Comparison of ENCODE assay signal across 3 cellular contexts in genomic region chr16:57892447-57893096, GRCh38.
TF ChIP-seq lines count a peak whose summit lies in the region.

No MANE protein-coding gene starts in this region.

TF ChIP-seq in K562, 482 proteins besides CTCF, POLR2A, EP300 and RAD21 (continues in another document):
- TF ChIP-seq UBTF (IDR thresholded peaks at IDR 0.05; ENCODE audit: borderline replicate concordance in 1 of 2, low read depth in 2 of 2, low read length in 2 of 2) (no peak), OTX1 (CRISPR knock-in tag; IDR thresholded peaks at IDR 0.05) (no peak), CC2D1A (IDR thresholded peaks at IDR 0.05) (no peak), RUNX1 (IDR thresholded peaks at IDR 0.05; ENCODE audit: low read depth) (no peak), E2F6 (IDR thresholded peaks at IDR 0.05; ENCODE audit: borderline replicate concordance in 1 of 2, extremely low read depth in 1 of 2, insufficient read depth in 1 of 2, insufficient read length in 1 of 2, low read depth in 1 of 2, low read length in 1 of 2, poor library complexity in 1 of 2, severe bottlenecking in 1 of 2) (peak in 1 of 2 experiments; percentile 27), MXD1 (CRISPR knock-in tag; IDR thresholded peaks at IDR 0.05; ENCODE audit: borderline replicate concordance, poor library complexity, severe bottlenecking) (no peak), BRCA1 (IDR thresholded peaks at IDR 0.05) (no peak), BRCA1 (CRISPR knock-in tag; IDR thresholded peaks at IDR 0.05) (no peak), ATF1 (CRISPR knock-in tag; IDR thresholded peaks at IDR 0.05) (no peak), ATF1 (tag; IDR thresholded peaks at IDR 0.05) (peak; percentile 35; the same call in 1 of the 2 replicates), FUS (optimal IDR thresholded peaks at IDR 0.05; ENCODE audit: low read depth, low read length) (no peak), RBM25 (IDR thresholded peaks at IDR 0.05; ENCODE audit: low read depth, low read length, severe bottlenecking) (peak; percentile 16), E4F1 (CRISPR knock-in tag; IDR thresholded peaks at IDR 0.05; ENCODE audit: borderline replicate concordance) (no peak), ZNF76 (CRISPR knock-in tag; IDR thresholded peaks at IDR 0.05; ENCODE audit: borderline replicate concordance) (no peak), KDM1A (IDR thresholded peaks at IDR 0.05) (no peak)

TF ChIP-seq in HepG2, 621 proteins besides CTCF, POLR2A, EP300 and RAD21 (continues in another document):
- peak; percentile 75 for TF ChIP-seq POLR2G (IDR thresholded peaks at IDR 0.05; ENCODE audit: low read depth, low read length)
- TF ChIP-seq RFX1 (IDR thresholded peaks at IDR 0.05) = no peak
- 0 out of 2 replicates have a peak, but pooled peaks have one; percentile 10 for TF ChIP-seq GLI4 (CRISPR knock-in tag; IDR thresholded peaks at IDR 0.05; ENCODE audit: borderline replicate concordance)
- peak; percentile 14 for TF ChIP-seq ZMYM2 (CRISPR knock-in tag; IDR thresholded peaks at IDR 0.05)
- peak; percentile 59; the same call in 1 of the 2 replicates for TF ChIP-seq ZNF746 (CRISPR knock-in tag; IDR thresholded peaks at IDR 0.05)
- peak; percentile 53; the same call in 1 of the 2 replicates for TF ChIP-seq HOXA3 (CRISPR knock-in tag; IDR thresholded peaks at IDR 0.05)
- no peak for TF ChIP-seq ATM (IDR thresholded peaks at IDR 0.05; ENCODE audit: borderline replicate concordance)
- TF ChIP-seq TP53 (CRISPR knock-in tag; conservative IDR thresholded peaks at IDR 0.05) = no peak
- peak; percentile 87 for TF ChIP-seq DRAP1 (CRISPR knock-in tag; IDR thresholded peaks at IDR 0.05)
- 0 out of 2 replicates have a peak, but pooled peaks have one; percentile 70 for TF ChIP-seq REPIN1 (CRISPR knock-in tag; IDR thresholded peaks at IDR 0.05; ENCODE audit: borderline replicate concordance, low read depth)
- TF ChIP-seq POLR2AphosphoS2 (IDR thresholded peaks at IDR 0.05; ENCODE audit: low read depth, low read length) = 0 out of 2 replicates have a peak, but pooled peaks have one; percentile 64
- TF ChIP-seq PHF20 (CRISPR knock-in tag; IDR thresholded peaks at IDR 0.05) = 0 out of 2 replicates have a peak, but pooled peaks have one; percentile 31
- TF ChIP-seq SKIL (CRISPR knock-in tag; IDR thresholded peaks at IDR 0.05; ENCODE audit: borderline replicate concordance) = peak; percentile 50; the same call in 1 of the 2 replicates
- TF ChIP-seq RFX5 (IDR thresholded peaks at IDR 0.05; ENCODE audit: low read depth, low read length) = no peak
- TF ChIP-seq ZNF124 (CRISPR knock-in tag; IDR thresholded peaks at IDR 0.05) = peak; percentile 67
- TF ChIP-seq EZH2 (conservative IDR thresholded peaks at IDR 0.05; ENCODE audit: low read depth, low read length) = no peak
- 0 out of 2 replicates have a peak, but pooled peaks have one; percentile 42 for TF ChIP-seq CCDC6 (CRISPR knock-in tag; IDR thresholded peaks at IDR 0.05)
- TF ChIP-seq SMARCE1 (IDR thresholded peaks at IDR 0.05; ENCODE audit: borderline replicate concordance) = no peak
- TF ChIP-seq IKZF5 (CRISPR knock-in tag; IDR thresholded peaks at IDR 0.05) = peak; percentile 51; the same call in 1 of the 2 replicates
- 0 out of 2 replicates have a peak, but pooled peaks have one; percentile 21 for TF ChIP-seq ZNF710 (CRISPR knock-in tag; IDR thresholded peaks at IDR 0.05; ENCODE audit: borderline replicate concordance)
- TF ChIP-seq YEATS2 (CRISPR knock-in tag; IDR thresholded peaks at IDR 0.05; ENCODE audit: borderline replicate concordance) = peak; percentile 63; the same call in 1 of the 2 replicates

TF ChIP-seq in SK-N-SH, 30 proteins besides CTCF, POLR2A, EP300 and RAD21:
- no peak for TF ChIP-seq FOSL2 (IDR thresholded peaks at IDR 0.05; ENCODE audit: borderline replicate concordance, low read depth)
- no peak for TF ChIP-seq ELF1 (IDR thresholded peaks at IDR 0.05)
- TF ChIP-seq YY1 (IDR thresholded peaks at IDR 0.05; ENCODE audit: low read depth) = no peak
- TF ChIP-seq ZBTB33 (IDR thresholded peaks at IDR 0.05; ENCODE audit: borderline replicate concordance, low read depth) = no peak
- TF ChIP-seq FOXM1 (IDR thresholded peaks at IDR 0.05; ENCODE audit: low read depth) = no peak
- no peak for TF ChIP-seq USF2 (IDR thresholded peaks at IDR 0.05; ENCODE audit: borderline replicate concordance, low read depth, low read length)
- TF ChIP-seq MEF2A (IDR thresholded peaks at IDR 0.05; ENCODE audit: borderline replicate concordance, low read depth) = no peak
- TF ChIP-seq SIN3A (IDR thresholded peaks at IDR 0.05; ENCODE audit: borderline replicate concordance, low read depth, low read length) = no peak
- no peak for TF ChIP-seq REST (IDR thresholded peaks at IDR 0.05; ENCODE audit: low read depth, low read length)
- no peak for TF ChIP-seq PBX3 (IDR thresholded peaks at IDR 0.05)
- TF ChIP-seq FOXJ3 (CRISPR knock-in tag; IDR thresholded peaks at IDR 0.05) = no peak
- TF ChIP-seq MAX (IDR thresholded peaks at IDR 0.05; ENCODE audit: low read depth) = no peak
- no peak for TF ChIP-seq TCF12 (IDR thresholded peaks at IDR 0.05)
- TF ChIP-seq EZH2phosphoT487 (IDR thresholded peaks at IDR 0.05; ENCODE audit: borderline replicate concordance, low read depth) = no peak
TF ChIP-seq in SK-N-SH: peak in this region for 0.
